Comparison of ENCODE assay signal across 10 cellular contexts in genomic region chr16:75506567-75506966, GRCh38. TPM values are rescaled to one million over a fixed set of nuclear protein-coding genes. Genes with fewer than 3 reads are reported as not detected.
DNase-seq lines count a peak whose midpoint lies in the region; ATAC-seq and TF ChIP-seq lines count a peak whose summit lies in the region.
"Had no signal": no experiment of that assay in that cellular context is flagged by ENCODE, and none has a peak within 500 bp of the region (broad histone marks: within the 10 kb centered on the region; RNA-seq: fewer than 3 reads in every experiment).

No MANE protein-coding gene starts in this region.

- no peaks in the 10 kb centered on the region for H3K9me3 ChIP-seq in heart right ventricle
- H3K9me3 ChIP-seq in skeletal muscle satellite cell (replicated peaks; ENCODE audit: low read length), result no peaks in the 10 kb centered on the region
- no peaks in the 10 kb centered on the region for H3K9me3 ChIP-seq in thyroid gland
- H3K9me3 ChIP-seq: ascending aorta had no signal

- TF ChIP-seq CTCF in heart right ventricle (IDR thresholded peaks at IDR 0.05), result no peak
- TF ChIP-seq CTCF in thyroid gland (IDR thresholded peaks at IDR 0.05), result no peak

- H3K27me3 ChIP-seq in heart right ventricle, result no peaks in the 10 kb centered on the region
- no peaks in the 10 kb centered on the region for H3K27me3 ChIP-seq in skeletal muscle satellite cell (ENCODE audit: control insufficient read depth, insufficient read depth, low read length)
- no peaks in the 10 kb centered on the region for H3K27me3 ChIP-seq in thyroid gland
- H3K27me3 ChIP-seq: ascending aorta had no signal

- TF ChIP-seq POLR2A in thyroid gland (IDR thresholded peaks at IDR 0.05), result no peak

- H3K36me3 ChIP-seq in heart right ventricle, result no peaks in the 10 kb centered on the region
- no peaks in the 10 kb centered on the region for H3K36me3 ChIP-seq in skeletal muscle satellite cell (ENCODE audit: insufficient read depth, low read length)
- H3K36me3 ChIP-seq in thyroid gland, result no peaks in the 10 kb centered on the region
- H3K36me3 ChIP-seq: ascending aorta had no signal

- peak; percentile 52 to 87 (median 66) for ATAC-seq in heart right ventricle

- H3K4me1 ChIP-seq in heart right ventricle, result peaks cover 0 to 13% (median 0%) of the 10 kb centered on the region in 9 donors
- H3K4me1 ChIP-seq in skeletal muscle satellite cell (ENCODE audit: control insufficient read depth, insufficient read depth, low read length), result peaks cover 33% of the 10 kb centered on the region
- H3K4me1 ChIP-seq in thyroid gland, result no peaks in the 10 kb centered on the region

- peak overlapping the region; percentile 32 for H3K4me2 ChIP-seq in skeletal muscle satellite cell (ENCODE audit: low read length)

- H3K9ac ChIP-seq in skeletal muscle satellite cell (ENCODE audit: low read depth, low read length), result no peak overlapping the region

- intact Hi-C loops in heart right ventricle (cut with DNase I), result loop anchor here in 1 of 10 donors (5.0 kb wide), 1 partner anchor 36 kb away; no protein-coding TSS in a partner anchor
- intact Hi-C loops in thyroid gland (cut with DNase I), result no loop called here

- DNase-seq in HPDE6-E6E7 (ENCODE audit: extremely low spot score) (peak; percentile 88), SW480 (ENCODE audit: low spot score) (peak; percentile 66), heart right ventricle (peak in 1 of 2 donors; percentile 24), GDM1 (lab: John Stamatoyannopoulos, UW) (no peak), thyroid gland (no peak), NCI-H2107 treated with DMSO at 0.1 percent for 48 hours (lab: John Stamatoyannopoulos, UW; ENCODE audit: unreplicated experiment) (no peak)
- no peak for DNase-seq in activated CD4-positive, CD25-positive, alpha-beta regulatory T cell (lab: John Stamatoyannopoulos, UW)

- WGBS in heart right ventricle, 2 donors, result 30 to 53% methylated on average over 7 of the region's 7 CpGs
- WGBS in thyroid gland, 2 donors, result 58% methylated on average over 7 of the region's 7 CpGs

- peak overlapping the region in 6 of 10 donors; percentile 19 to 60 (median 38) for H3K27ac ChIP-seq in heart right ventricle
- H3K27ac ChIP-seq in thyroid gland, result no peak overlapping the region
- H3K27ac ChIP-seq: ascending aorta, VCaP had no signal

- no peak overlapping the region for H3K4me3 ChIP-seq in heart right ventricle
- H3K4me3 ChIP-seq in skeletal muscle satellite cell (ENCODE audit: low read length), result no peak overlapping the region
- no peak overlapping the region for H3K4me3 ChIP-seq in thyroid gland (replicated peaks in 1 of 3)
- H3K4me3 ChIP-seq: ascending aorta had no signal

RNA-seq across cellular contexts. Expression of gene CHST6, which starts 11.3 kb away (rescaled TPM):
- total RNA-seq in heart right ventricle, result 1 to 10 TPM in 4 of 10 donors, under 1 TPM in 6; 0.30 to 2.0 (median 0.98) TPM
- polyA plus RNA-seq in heart right ventricle, result under 1 TPM; 0.22 to 0.42 TPM
- total RNA-seq in skeletal muscle satellite cell (2012; rRNA removed), result 0.51 and 0.66 TPM in 2 replicates
- total RNA-seq in thyroid gland, result under 1 TPM in 3 of 4 donors, not detected in 1; 0.13 to 0.29 (median 0.22) TPM

RNA-seq across cellular contexts. Expression of gene CHST5, which starts 29.3 kb away (rescaled TPM):
- total RNA-seq in heart right ventricle (1 to 10 TPM in 2 of 10 donors, under 1 TPM in 7, not detected in 1; 0.08 to 1.4 (median 0.48) TPM), thyroid gland (under 1 TPM in 1 of 4 donors, not detected in 3; 0.50 TPM)
- under 1 TPM; 0.20 to 0.66 TPM for polyA plus RNA-seq in heart right ventricle
- total RNA-seq in skeletal muscle satellite cell (2012; rRNA removed), result under 0.01 TPM in 1 of 2 replicates, not detected in the other
- total RNA-seq: ascending aorta had no signal

RNA-seq across cellular contexts. Expression of gene TMEM170A, which starts 42.1 kb away (rescaled TPM):
- 10 to 100 TPM in 4 of 10 donors, 1 to 10 TPM in 6; 7.2 to 12.5 (median 9.3) TPM for total RNA-seq in heart right ventricle
- 1 to 10 TPM; 3.8 to 6.9 TPM for polyA plus RNA-seq in heart right ventricle
- total RNA-seq in skeletal muscle satellite cell (2012; rRNA removed), result 8.7 and 14.7 TPM in 2 replicates
- 10 to 100 TPM; 27.1 to 41.9 (median 30.7) TPM for total RNA-seq in thyroid gland

RNA-seq across cellular contexts. Expression of gene TMEM231, which starts 49.5 kb away (rescaled TPM):
- total RNA-seq in heart right ventricle, result 10 to 100 TPM in 5 of 10 donors, 1 to 10 TPM in 5; 3.8 to 13.4 (median 9.6) TPM
- 1 to 10 TPM; 2.6 to 4.9 TPM for polyA plus RNA-seq in heart right ventricle
- total RNA-seq in skeletal muscle satellite cell (2012; rRNA removed), result 12.9 and 14.2 TPM in 2 replicates
- 10 to 100 TPM in 2 of 4 donors, 1 to 10 TPM in 2; 3.6 to 22.2 (median 10.9) TPM for total RNA-seq in thyroid gland

RNA-seq across cellular contexts. Expression of gene GABARAPL2, which starts 59.6 kb away (rescaled TPM):
- 100 to 1,000 TPM; 177 to 262 (median 243) TPM for total RNA-seq in heart right ventricle
- polyA plus RNA-seq in heart right ventricle, result 100 to 1,000 TPM in 1 of 2 donors, 10 to 100 TPM in 1; 58.2 to 187 TPM
- total RNA-seq in skeletal muscle satellite cell (2012; rRNA removed), result 28.2 and 30.9 TPM in 2 replicates
- 100 to 1,000 TPM in 2 of 4 donors, 10 to 100 TPM in 2; 75.3 to 223 (median 122) TPM for total RNA-seq in thyroid gland

Comparison
In these comparisons a context has a peak if more than half of its experiments do, and no peak if none do; other contexts are left out.
1. DNase-seq: peak in HPDE6-E6E7 (single experiment) and SW480 (single experiment); none in GDM1 (single experiment), activated CD4-positive, CD25-positive, alpha-beta regulatory T cell (0 of 4), thyroid gland (0 of 2) and NCI-H2107 treated with DMSO at 0.1 percent for 48 hours (single experiment).
2. H3K27ac ChIP-seq: peak in heart right ventricle (6 of 10); none in thyroid gland (0 of 3).